8 cellular contexts compared by ENCODE assay signal in genomic region chr4:2818351-2818939, GRCh38. TPM values are rescaled to one million over a fixed set of nuclear protein-coding genes. Genes with fewer than 3 reads are reported as not detected.
DNase-seq lines count a peak whose midpoint lies in the region; FAIRE-seq and TF ChIP-seq lines count a peak whose summit lies in the region.

No MANE protein-coding gene starts in this region.

- TF ChIP-seq EP300 in transverse colon (IDR thresholded peaks at IDR 0.05; ENCODE audit: low read depth) = no peak

- TF ChIP-seq CTCF in kidney epithelial cell (IDR thresholded peaks at IDR 0.05; ENCODE audit: insufficient read depth, low read length, poor library complexity, severe bottlenecking) (no peak), transverse colon (IDR thresholded peaks at IDR 0.05) (no peak)

- H3K4me3 ChIP-seq in adipocyte (ENCODE audit: low read length) (peak overlapping the region; percentile 65), kidney epithelial cell (ENCODE audit: low read depth, low read length) (peak overlapping the region; percentile 76), transverse colon (peak overlapping the region; percentile 22 to 71 (median 62))

- H3K4me1 ChIP-seq in adipocyte (ENCODE audit: control insufficient read depth, insufficient read depth, low read length) (no peaks in the 10 kb centered on the region), transverse colon (peaks cover 0 to 24% (median 16%) of the 10 kb centered on the region in 4 donors)

- peak overlapping the region; percentile 75 for H3K9ac ChIP-seq in adipocyte (ENCODE audit: low read length)

- peaks cover 44% of the 10 kb centered on the region for H3K36me3 Mint-ChIP-seq in activated CD4-positive, alpha-beta T cell treated with anti-CD3 and anti-CD28 coated beads, Interleukin-2, amount 10 ng/mL, durations not matched to agents 7 days and 5 days (ENCODE audit: low read depth)

- peak overlapping the region; percentile 55 for H3K4me3 Mint-ChIP-seq in activated CD4-positive, alpha-beta T cell treated with anti-CD3 and anti-CD28 coated beads, Interleukin-2, amount 10 ng/mL, durations not matched to agents 7 days and 5 days

- H3K36me3 ChIP-seq in adipocyte (ENCODE audit: control insufficient read depth, insufficient read depth, low read length, severe bottlenecking) = peaks cover 17% of the 10 kb centered on the region
- no peaks in the 10 kb centered on the region for H3K36me3 ChIP-seq in kidney epithelial cell (ENCODE audit: control insufficient read depth, insufficient read depth, low read length)
- peaks cover 0 to 10% (median 0%) of the 10 kb centered on the region in 4 donors for H3K36me3 ChIP-seq in transverse colon

- DNase-seq in activated CD4-positive, alpha-beta T cell treated with anti-CD3 and anti-CD28 coated beads, Interleukin-2, amount 10 ng/mL, durations not matched to agents 7 days and 5 days = no peak
- no peak for DNase-seq in activated CD4-positive, alpha-beta T cell treated with anti-CD3 and anti-CD28 coated beads for 48 hours
- DNase-seq in adipocyte (ENCODE audit: low read depth) (peak; percentile 59), kidney epithelial cell (ENCODE audit: low read depth) (no peak), transverse colon (no peak), T1000 (lab: John Stamatoyannopoulos, UW) (no peak), HUDEP-2 (lab: John Stamatoyannopoulos, UW; ENCODE audit: unreplicated experiment in 76 of 76) (no peak), HTR-8/SVneo (ENCODE audit: insufficient read length, low spot score) (no peak)

- WGBS in transverse colon (ENCODE audit: low coverage in 1 of 2), 2 donors = 19% methylated on average over 12 of the region's 54 CpGs; no CpG with 5 or more reads in 1 of the 2 donors

- peaks cover 53% of the 10 kb centered on the region for H3K4me1 Mint-ChIP-seq in activated CD4-positive, alpha-beta T cell treated with anti-CD3 and anti-CD28 coated beads, Interleukin-2, amount 10 ng/mL, durations not matched to agents 7 days and 5 days

- H3K27ac ChIP-seq in transverse colon = peak overlapping the region in 3 of 4 donors; percentile 75 to 82 (median 81)

- no peaks in the 10 kb centered on the region for H3K27me3 Mint-ChIP-seq in activated CD4-positive, alpha-beta T cell treated with anti-CD3 and anti-CD28 coated beads, Interleukin-2, amount 10 ng/mL, durations not matched to agents 7 days and 5 days

- no peak overlapping the region for H3K27ac Mint-ChIP-seq in activated CD4-positive, alpha-beta T cell treated with anti-CD3 and anti-CD28 coated beads, Interleukin-2, amount 10 ng/mL, durations not matched to agents 7 days and 5 days

- peaks cover 7% of the 10 kb centered on the region for H3K9me3 ChIP-seq in adipocyte (ENCODE audit: control insufficient read depth, low read length)
- H3K9me3 ChIP-seq in transverse colon = no peaks in the 10 kb centered on the region

- POLR2A ChIA-PET in activated CD4-positive, alpha-beta T cell treated with anti-CD3 and anti-CD28 coated beads, Interleukin-2, amount 10 ng/mL, durations not matched to agents 7 days and 5 days (lab: Charles Lee) = no interaction called here

- in situ Hi-C loops in transverse colon (cut with MboI; ENCODE audit: low pct_ligation_motif_present in 1 of 4, low pct_unique_long_range_greater_than_20kb in 1 of 4, low sequenced_read_pairs in 3 of 4) = no loop called here

- TF ChIP-seq POLR2A in transverse colon (IDR thresholded peaks at IDR 0.05) = no peak

- no peak for FAIRE-seq in HTR-8/SVneo (lab: Jason Lieb, UNC)

- no peaks in the 10 kb centered on the region for H3K9me3 Mint-ChIP-seq in activated CD4-positive, alpha-beta T cell treated with anti-CD3 and anti-CD28 coated beads, Interleukin-2, amount 10 ng/mL, durations not matched to agents 7 days and 5 days

- intact Hi-C loops in transverse colon (cut with DNase I; ENCODE audit: low total_unique reads) = no loop called here

- H3K27me3 ChIP-seq in adipocyte (replicated peaks; ENCODE audit: control insufficient read depth, insufficient read depth, low read length) (no peaks in the 10 kb centered on the region), kidney epithelial cell (ENCODE audit: control insufficient read depth, insufficient read depth, low read length) (no peaks in the 10 kb centered on the region), transverse colon (no peaks in the 10 kb centered on the region)

- CTCF ChIA-PET in activated CD4-positive, alpha-beta T cell treated with anti-CD3 and anti-CD28 coated beads, Interleukin-2, amount 10 ng/mL, durations not matched to agents 7 days and 5 days (lab: Charles Lee) = interaction anchor here (1.6 to 2.5 kb wide), 4 partner anchors 15 to 54 kb away, joined by 5 to 6 read pairs (median 5); no protein-coding TSS in a partner anchor

RNA-seq across cellular contexts. Expression of gene ADD1, which starts 25.2 kb away (rescaled TPM):
- total RNA-seq in activated CD4-positive, alpha-beta T cell treated with anti-CD3 and anti-CD28 coated beads, Interleukin-2, amount 10 ng/mL, durations not matched to agents 7 days and 5 days = 100 to 1,000 TPM; 264 to 266 TPM
- total RNA-seq in kidney epithelial cell (132 and 142 TPM in 2 replicates), transverse colon (100 to 1,000 TPM; 218 to 392 (median 299) TPM)

RNA-seq across cellular contexts. Expression of gene SH3BP2, which starts 25.6 kb away (rescaled TPM):
- total RNA-seq in activated CD4-positive, alpha-beta T cell treated with anti-CD3 and anti-CD28 coated beads, Interleukin-2, amount 10 ng/mL, durations not matched to agents 7 days and 5 days = 10 to 100 TPM; 69.3 to 78.2 TPM
- total RNA-seq in kidney epithelial cell = 56.1 and 62.7 TPM in 2 replicates
- total RNA-seq in transverse colon = 100 to 1,000 TPM in 3 of 4 donors, 10 to 100 TPM in 1; 92.6 to 301 (median 117) TPM
